10 cellular contexts compared by ENCODE assay signal in genomic region chr5:150138551-150139265, GRCh38. TPM values are rescaled to one million over a fixed set of nuclear protein-coding genes. Genes with fewer than 3 reads are reported as not detected.
DNase-seq lines count a peak whose midpoint lies in the region; ATAC-seq and TF ChIP-seq lines count a peak whose summit lies in the region.
"Had no signal": no experiment of that assay in that cellular context is flagged by ENCODE, and none has a peak within 500 bp of the region (broad histone marks: within the 10 kb centered on the region; RNA-seq: fewer than 3 reads in every experiment).

No MANE protein-coding gene starts in this region.

- POLR2A ChIA-PET in activated CD4-positive, alpha-beta T cell treated with anti-CD3 and anti-CD28 coated beads for 36 hours (lab: Charles Lee), result no interaction called here

- H3K4me3 Mint-ChIP-seq in activated CD4-positive, alpha-beta T cell treated with anti-CD3 and anti-CD28 coated beads for 36 hours, result no peak overlapping the region
- no peak overlapping the region for H3K4me3 Mint-ChIP-seq in activated CD4-positive, alpha-beta T cell treated with anti-CD3 and anti-CD28 coated beads, Interleukin-2, amount 10 ng/mL, durations not matched to agents 24 days and 14 days

- H3K27ac ChIP-seq in iPS-20b (ENCODE audit: low read length) (no peak overlapping the region), sigmoid colon (peak overlapping the region; percentile 84 to 92 (median 87))

- H3K4me1 Mint-ChIP-seq in activated CD4-positive, alpha-beta T cell treated with anti-CD3 and anti-CD28 coated beads for 36 hours, result no peaks in the 10 kb centered on the region
- peaks cover 5% of the 10 kb centered on the region for H3K4me1 Mint-ChIP-seq in activated CD4-positive, alpha-beta T cell treated with anti-CD3 and anti-CD28 coated beads, Interleukin-2, amount 10 ng/mL, durations not matched to agents 24 days and 14 days

- WGBS in sigmoid colon, 2 donors, result 65 to 71% methylated on average over 10 of the region's 10 CpGs

- TF ChIP-seq EP300 in sigmoid colon (IDR thresholded peaks at IDR 0.05), result no peak

- H3K4me3 ChIP-seq in astrocyte of the spinal cord (ENCODE audit: low read depth, low read length) (no peak overlapping the region), iPS-20b (ENCODE audit: low read length) (no peak overlapping the region), sigmoid colon (peak overlapping the region in 2 of 4 donors; percentile 17 to 20)
- H3K4me3 ChIP-seq: GM12878 had no signal

- no peaks in the 10 kb centered on the region for H3K9me3 Mint-ChIP-seq in activated CD4-positive, alpha-beta T cell treated with anti-CD3 and anti-CD28 coated beads for 36 hours (ENCODE audit: low read depth)
- H3K9me3 Mint-ChIP-seq in activated CD4-positive, alpha-beta T cell treated with anti-CD3 and anti-CD28 coated beads, Interleukin-2, amount 10 ng/mL, durations not matched to agents 24 days and 14 days, result no peaks in the 10 kb centered on the region

- H3K9me3 ChIP-seq in iPS-20b (ENCODE audit: insufficient read depth, low read depth, low read length) (no peaks in the 10 kb centered on the region), sigmoid colon (no peaks in the 10 kb centered on the region)

- H3K27me3 Mint-ChIP-seq in activated CD4-positive, alpha-beta T cell treated with anti-CD3 and anti-CD28 coated beads for 36 hours, result no peaks in the 10 kb centered on the region
- H3K27me3 Mint-ChIP-seq in activated CD4-positive, alpha-beta T cell treated with anti-CD3 and anti-CD28 coated beads, Interleukin-2, amount 10 ng/mL, durations not matched to agents 24 days and 14 days, result no peaks in the 10 kb centered on the region

- H3K27ac Mint-ChIP-seq in activated CD4-positive, alpha-beta T cell treated with anti-CD3 and anti-CD28 coated beads for 36 hours, result no peak overlapping the region
- no peak overlapping the region for H3K27ac Mint-ChIP-seq in activated CD4-positive, alpha-beta T cell treated with anti-CD3 and anti-CD28 coated beads, Interleukin-2, amount 10 ng/mL, durations not matched to agents 24 days and 14 days

- TF ChIP-seq CTCF in astrocyte of the spinal cord (IDR thresholded peaks at IDR 0.05; ENCODE audit: low read depth, low read length), result no peak
- no peak for TF ChIP-seq CTCF in sigmoid colon (IDR thresholded peaks at IDR 0.05)

- CTCF ChIA-PET in activated CD4-positive, alpha-beta T cell treated with anti-CD3 and anti-CD28 coated beads for 36 hours (lab: Charles Lee), result interaction anchor here (0.6 to 0.8 kb wide), 2 partner anchors 161 to 697 kb away, joined by 3 read pairs; no protein-coding TSS in a partner anchor

- no peak for ATAC-seq in activated CD4-positive, alpha-beta T cell treated with anti-CD3 and anti-CD28 coated beads for 36 hours
- no peak for ATAC-seq in HG03460 (IDR thresholded peaks at IDR 0.05; ENCODE audit: unreplicated experiment)
- ATAC-seq: GM12878 had no signal

- intact Hi-C loops in sigmoid colon (cut with DNase I), result no loop called here
- intact Hi-C loops in activated CD4-positive, alpha-beta T cell treated with anti-CD3 and anti-CD28 coated beads for 36 hours (cut with DNase I, micrococcal nuclease), result no loop called here
- intact Hi-C loops in activated CD4-positive, alpha-beta T cell treated with anti-CD3 and anti-CD28 coated beads, Interleukin-2, amount 10 ng/mL, durations not matched to agents 24 days and 14 days (cut with micrococcal nuclease), result no loop called here

- peaks cover 20% of the 10 kb centered on the region; the same call in 1 of the 2 replicates for H3K27me3 ChIP-seq in iPS-20b (ENCODE audit: insufficient read depth, low read length)
- H3K27me3 ChIP-seq in sigmoid colon, result no peaks in the 10 kb centered on the region

- no peaks in the 10 kb centered on the region for H3K36me3 Mint-ChIP-seq in activated CD4-positive, alpha-beta T cell treated with anti-CD3 and anti-CD28 coated beads for 36 hours (ENCODE audit: low read depth)
- H3K36me3 Mint-ChIP-seq in activated CD4-positive, alpha-beta T cell treated with anti-CD3 and anti-CD28 coated beads, Interleukin-2, amount 10 ng/mL, durations not matched to agents 24 days and 14 days (ENCODE audit: low read depth), result no peaks in the 10 kb centered on the region

- in situ Hi-C loops in astrocyte of the spinal cord (cut with HindIII; ENCODE audit: low sequenced_read_pairs), result no loop called here

- H3K4me1 ChIP-seq in iPS-20b (ENCODE audit: insufficient read depth, low read length) (peaks cover 29% of the 10 kb centered on the region), sigmoid colon (peaks cover 0 to 74% (median 71%) of the 10 kb centered on the region in 4 donors)

- H3K36me3 ChIP-seq in iPS-20b (ENCODE audit: insufficient read depth, low read depth, low read length) (no peaks in the 10 kb centered on the region), sigmoid colon (peaks cover 0 to 20% (median 3%) of the 10 kb centered on the region in 4 donors)

- no peak for TF ChIP-seq POLR2A in sigmoid colon (IDR thresholded peaks at IDR 0.05)

- peak overlapping the region; percentile 59; the same call in 1 of the 2 replicates for H3K9ac ChIP-seq in iPS-20b (ENCODE audit: low read depth, low read length)

- peak; percentile 91 for DNase-seq in GM03348 (ENCODE audit: low spot score)
- DNase-seq in astrocyte of the spinal cord (ENCODE audit: low read depth, low spot score), result peak; percentile 97
- no peak for DNase-seq in sigmoid colon
- no peak for DNase-seq in activated CD4-positive, alpha-beta T cell treated with anti-CD3 and anti-CD28 coated beads for 36 hours
- no peak for DNase-seq in activated CD4-positive, alpha-beta T cell treated with anti-CD3 and anti-CD28 coated beads, Interleukin-2, amount 10 ng/mL, durations not matched to agents 24 days and 14 days
- no peak for DNase-seq in SHP77 (lab: John Stamatoyannopoulos, UW)
- DNase-seq: stimulated activated CD4-positive, alpha-beta T cell treated with anti-CD3 and anti-CD28 coated beads, Interleukin-2, amount 100 ng/mL, for 24 hours had no signal

RNA-seq across cellular contexts. Expression of gene PDGFRB, which starts 16.9 kb away (rescaled TPM):
- total RNA-seq in sigmoid colon, result 100 to 1,000 TPM in 1 of 4 donors, 10 to 100 TPM in 3; 54.9 to 104 (median 69.4) TPM
- 10 to 100 TPM in 1 of 3 donors, 1 to 10 TPM in 2; 3.9 to 26.7 (median 6.0) TPM for polyA plus RNA-seq in sigmoid colon
- total RNA-seq in activated CD4-positive, alpha-beta T cell treated with anti-CD3 and anti-CD28 coated beads for 36 hours, result not detected
- 0.62 and 1.5 TPM in 2 replicates for total RNA-seq in activated CD4-positive, alpha-beta T cell treated with anti-CD3 and anti-CD28 coated beads, Interleukin-2, amount 10 ng/mL, durations not matched to agents 24 days and 14 days

RNA-seq across cellular contexts. Expression of gene CDX1, which starts 27.9 kb away (rescaled TPM):
- 1 to 10 TPM in 1 of 4 donors, under 1 TPM in 1, not detected in 2; 0.71 to 1.4 TPM for total RNA-seq in sigmoid colon
- polyA plus RNA-seq in sigmoid colon, result 100 to 1,000 TPM; 325 to 455 (median 330) TPM
- not detected for total RNA-seq in activated CD4-positive, alpha-beta T cell treated with anti-CD3 and anti-CD28 coated beads for 36 hours
- total RNA-seq in activated CD4-positive, alpha-beta T cell treated with anti-CD3 and anti-CD28 coated beads, Interleukin-2, amount 10 ng/mL, durations not matched to agents 24 days and 14 days, result not detected in 2 replicates
- total RNA-seq: GM12878 had no signal
- polyA plus RNA-seq: GM12878 had no signal

RNA-seq across cellular contexts. Expression of gene SLC6A7, which starts 51.2 kb away (rescaled TPM):
- not detected for total RNA-seq in sigmoid colon
- polyA plus RNA-seq in sigmoid colon, result 10 to 100 TPM in 1 of 3 donors, under 1 TPM in 2; 0.46 to 10.8 (median 0.60) TPM
- not detected for total RNA-seq in activated CD4-positive, alpha-beta T cell treated with anti-CD3 and anti-CD28 coated beads for 36 hours
- not detected in 2 replicates for total RNA-seq in activated CD4-positive, alpha-beta T cell treated with anti-CD3 and anti-CD28 coated beads, Interleukin-2, amount 10 ng/mL, durations not matched to agents 24 days and 14 days

RNA-seq across cellular contexts. Expression of gene CSF1R, which starts 52.4 kb away (rescaled TPM):
- total RNA-seq in sigmoid colon, result 10 to 100 TPM; 21.9 to 44.4 (median 36.0) TPM
- polyA plus RNA-seq in sigmoid colon, result 10 to 100 TPM; 10.8 to 26.1 (median 16.3) TPM
- total RNA-seq in activated CD4-positive, alpha-beta T cell treated with anti-CD3 and anti-CD28 coated beads for 36 hours, result under 1 TPM; 0.41 to 0.76 TPM
- 0.14 TPM in 1 of 2 replicates, not detected in the other for total RNA-seq in activated CD4-positive, alpha-beta T cell treated with anti-CD3 and anti-CD28 coated beads, Interleukin-2, amount 10 ng/mL, durations not matched to agents 24 days and 14 days

Comparison
In these comparisons a context has a peak if more than half of its experiments do, and no peak if none do; other contexts are left out.
1. DNase-seq: peak in GM03348 (single experiment) and astrocyte of the spinal cord (single experiment); none in sigmoid colon (single experiment), activated CD4-positive, alpha-beta T cell treated with anti-CD3 and anti-CD28 coated beads for 36 hours (single experiment), activated CD4-positive, alpha-beta T cell treated with anti-CD3 and anti-CD28 coated beads, Interleukin-2, amount 10 ng/mL, durations not matched to agents 24 days and 14 days (single experiment) and SHP77 (0 of 2).
2. RNA of gene PDGFRB, which starts 16.9 kb away (total RNA-seq): 54.9 to 104 TPM in sigmoid colon; 0.62 to 1.5 TPM in activated CD4-positive, alpha-beta T cell treated with anti-CD3 and anti-CD28 coated beads, Interleukin-2, amount 10 ng/mL, durations not matched to agents 24 days and 14 days and not detected in activated CD4-positive, alpha-beta T cell treated with anti-CD3 and anti-CD28 coated beads for 36 hours; every median in the first group is over 10 times any median in the second.